Comparison of ENCODE assay signal across 9 cellular contexts in genomic region chr11:1761857-1762536, GRCh38. TPM values are rescaled to one million over a fixed set of nuclear protein-coding genes. Genes with fewer than 3 reads are reported as not detected.
DNase-seq lines count a peak whose midpoint lies in the region; ATAC-seq, FAIRE-seq and TF ChIP-seq lines count a peak whose summit lies in the region.
"Had no signal": no experiment of that assay in that cellular context is flagged by ENCODE, and none has a peak within 500 bp of the region (broad histone marks: within the 10 kb centered on the region; RNA-seq: fewer than 3 reads in every experiment).

No MANE protein-coding gene starts in this region.

- no peak overlapping the region for H2BK20ac ChIP-seq in IMR-90 (ENCODE audit: low read depth, low read length)

- H3K9me1 ChIP-seq in IMR-90 (ENCODE audit: insufficient read depth, low read length) (no peaks in the 10 kb centered on the region; the same call in 1 of the 2 replicates), K562 (ENCODE audit: control insufficient read depth, insufficient read depth, low read length) (peaks cover 7% of the 10 kb centered on the region)

- H3K4me2 ChIP-seq in IMR-90 (ENCODE audit: low read depth, low read length) (peak overlapping the region; percentile 97; the same call in 1 of the 2 replicates), K562 (ENCODE audit: insufficient read depth, low read length) (peak overlapping the region; percentile 72)

- POLR2A ChIA-PET in IMR-90 (lab: Charles Lee; ENCODE audit: unreplicated experiment), result no interaction called here
- POLR2A ChIA-PET in K562 (lab: Yijun Ruan, JAX), result interaction anchor here (0.6 to 1.1 kb wide), 4 partner anchors 12 to 1206 kb away, joined by 3 to 6 read pairs (median 3); no protein-coding TSS in a partner anchor

- dilution Hi-C loops in IMR-90 (cut with HindIII; ENCODE audit: low sequenced_read_pairs, unreplicated experiment), result no loop called here

- no peak overlapping the region for H2AK5ac ChIP-seq in IMR-90 (ENCODE audit: low read depth, low read length)

- peaks cover 7% of the 10 kb centered on the region for H4K20me1 ChIP-seq in IMR-90 (ENCODE audit: insufficient read depth, low read length)
- 0 out of 2 replicates have a peak, but pooled peaks cover 4% of the 10 kb centered on the region for H4K20me1 ChIP-seq in K562 (replicated peaks; ENCODE audit: control insufficient read depth, insufficient read depth, low read length)

- CTCF ChIA-PET in IMR-90 (lab: Yijun Ruan, JAX) (no interaction called here), K562 (lab: Yijun Ruan, JAX; ENCODE audit: low intra/inter-chr PET ratio) (interaction anchor here (0.5 kb wide), 1 partner anchor 63 kb away, joined by 3 read pairs; no protein-coding TSS in a partner anchor)

- peaks cover 19% of the 10 kb centered on the region; the same call in 1 of the 2 replicates for H3K36me3 ChIP-seq in IMR-90 (ENCODE audit: control insufficient read depth, insufficient read depth, low read length)
- peaks cover 18% of the 10 kb centered on the region; the same call in 1 of the 3 replicates for H3K36me3 ChIP-seq in K562 (ENCODE audit: control insufficient read depth, insufficient read depth, low read length)
- peaks cover 2 to 17% of the 10 kb centered on the region in 2 donors for H3K36me3 ChIP-seq in kidney (ENCODE audit: control insufficient read depth in 1 of 2, insufficient read depth in 2 of 2, low read length in 2 of 2)

- DNase-seq in IMR-90 (no peak), K562 (ENCODE audit: extremely low read depth in 1 of 4, low spot score in 3 of 4) (no peak), kidney (peak; percentile 84), NCI-H82 treated with DMSO at 0.1 percent for 48 hours (lab: John Stamatoyannopoulos, UW; ENCODE audit: unreplicated experiment) (no peak), GF-D8 (lab: John Stamatoyannopoulos, UW) (no peak)
- DNase-seq in stimulated activated effector memory CD8-positive, alpha-beta T cell treated with anti-CD3 and anti-CD28 coated beads, Interleukin-12 subunit alpha, Interleukin-12 subunit beta, amount 100 ng/mL, for 72 hours (ENCODE audit: low spot score in 2 of 2), result no peak

- no peak overlapping the region for H4K8ac ChIP-seq in IMR-90 (ENCODE audit: low read depth in 2 of 2, low read length in 2 of 2)

- no peak overlapping the region for H3K18ac ChIP-seq in IMR-90 (ENCODE audit: low read depth, low read length)

- peaks cover 23% of the 10 kb centered on the region for H3K4me1 ChIP-seq in IMR-90 (ENCODE audit: control insufficient read depth, insufficient read depth, low read length)
- H3K4me1 ChIP-seq in K562 (replicated peaks in 1 of 2; ENCODE audit: control insufficient read depth in 2 of 2, insufficient read depth in 2 of 2, low read length in 2 of 2), result peaks cover 31 to 88% of the 10 kb centered on the region in 2 experiments
- H3K4me1 ChIP-seq in kidney (ENCODE audit: control insufficient read depth in 1 of 2, insufficient read depth in 1 of 2, low read depth in 1 of 2, low read length in 2 of 2), result peaks cover 31 to 62% of the 10 kb centered on the region in 2 donors

- ATAC-seq in IMR-90 (ENCODE audit: low read depth), result no peak
- ATAC-seq in K562, result no peak
- no peak for ATAC-seq in stimulated activated effector memory CD8-positive, alpha-beta T cell treated with anti-CD3 and anti-CD28 coated beads, Interleukin-12 subunit alpha, Interleukin-12 subunit beta, amount 100 ng/mL, for 72 hours
- no peak for ATAC-seq in HG03442 (IDR thresholded peaks at IDR 0.05; ENCODE audit: unreplicated experiment)
- ATAC-seq in GM19035 (IDR thresholded peaks at IDR 0.05; ENCODE audit: unreplicated experiment), result no peak

- in situ Hi-C loops in IMR-90 (cut with MboI; ENCODE audit: low sequenced_read_pairs) (no loop called here), K562 (cut with MboI) (loop anchor here (5.0 kb wide), 1 partner anchor 35 kb away; no protein-coding TSS in a partner anchor)

- BruUV-seq in IMR-90 (replicated peaks; lab: Mats Ljungman, UMichigan), result no TSS peak
- TSS peak; percentile 55 for BruUV-seq in K562 (replicated peaks; lab: Mats Ljungman, UMichigan)

- no peak overlapping the region for H3K27ac ChIP-seq in IMR-90 (ENCODE audit: insufficient read depth, low read length)
- H3K27ac ChIP-seq in K562 (ENCODE audit: extremely low read depth, low read depth, low read length), result peak overlapping the region; percentile 83; the same call in 2 of the 3 replicates
- peak overlapping the region; percentile 95 to 99 for H3K27ac ChIP-seq in kidney (ENCODE audit: low read depth in 2 of 2, low read length in 2 of 2)
- H3K27ac ChIP-seq: SK-N-MC had no signal

- peak overlapping the region; percentile 89 for H3K4me3 Mint-ChIP-seq in stimulated activated effector memory CD8-positive, alpha-beta T cell treated with anti-CD3 and anti-CD28 coated beads, Interleukin-12 subunit alpha, Interleukin-12 subunit beta, amount 100 ng/mL, for 72 hours

- peaks cover 0 to 37% of the 10 kb centered on the region in 2 experiments; a peak in 2 of 4 replicates for H3K79me1 ChIP-seq in IMR-90 (ENCODE audit: low read depth in 1 of 2, low read length in 2 of 2)

- peaks cover 25% of the 10 kb centered on the region for H3K36me3 Mint-ChIP-seq in stimulated activated effector memory CD8-positive, alpha-beta T cell treated with anti-CD3 and anti-CD28 coated beads, Interleukin-12 subunit alpha, Interleukin-12 subunit beta, amount 100 ng/mL, for 72 hours

- H3K14ac ChIP-seq in IMR-90 (replicated peaks; ENCODE audit: low read depth, low read length), result no peak overlapping the region

- H4K5ac ChIP-seq in IMR-90 (ENCODE audit: low read depth, low read length), result no peak overlapping the region

- no peak for TF ChIP-seq EP300 in K562 (IDR thresholded peaks at IDR 0.05; ENCODE audit: low read length)

- TF ChIP-seq CTCF in IMR-90 (conservative IDR thresholded peaks at IDR 0.05; ENCODE audit: low read depth, low read length) (no peak), K562 (IDR thresholded peaks at IDR 0.05 in 2 of 3, conservative IDR thresholded peaks at IDR 0.05 in 1 of 3; ENCODE audit: insufficient read depth in 2 of 3, low read depth in 1 of 3, low read length in 3 of 3) (no peak), kidney (IDR thresholded peaks at IDR 0.05; ENCODE audit: borderline replicate concordance, extremely low read depth, insufficient read depth) (no peak)

- no peak overlapping the region for H3K4ac ChIP-seq in IMR-90 (ENCODE audit: low read depth, low read length)

- H3K4me1 Mint-ChIP-seq in stimulated activated effector memory CD8-positive, alpha-beta T cell treated with anti-CD3 and anti-CD28 coated beads, Interleukin-12 subunit alpha, Interleukin-12 subunit beta, amount 100 ng/mL, for 72 hours, result peaks cover 44% of the 10 kb centered on the region

- H2AFZ ChIP-seq in IMR-90 (replicated peaks; ENCODE audit: low read length, poor library complexity) (no peak overlapping the region), K562 (ENCODE audit: low read depth, low read length) (no peak overlapping the region)

- no CpG with 5 or more reads among the region's 12 CpGs for WGBS in IMR-90 (ENCODE audit: extremely low coverage in 2 of 2, insufficient read length in 1 of 2), 2 experiments
- 65% methylated on average over 12 of the region's 12 CpGs for WGBS in K562 (ENCODE audit: insufficient coverage, low coverage, missing lambda C conversion rate)

- H3K27ac Mint-ChIP-seq in stimulated activated effector memory CD8-positive, alpha-beta T cell treated with anti-CD3 and anti-CD28 coated beads, Interleukin-12 subunit alpha, Interleukin-12 subunit beta, amount 100 ng/mL, for 72 hours, result peak overlapping the region; percentile 85

- no peak for TF ChIP-seq POLR2A in IMR-90 (IDR thresholded peaks at IDR 0.05; ENCODE audit: low read depth, low read length)
- TF ChIP-seq POLR2A in K562 (conservative IDR thresholded peaks at IDR 0.05), result no peak

- TF ChIP-seq RAD21 in IMR-90 (IDR thresholded peaks at IDR 0.05; ENCODE audit: low read length) (no peak), K562 (CRISPR knock-in tag; conservative IDR thresholded peaks at IDR 0.05 in 1 of 2, IDR thresholded peaks at IDR 0.05 in 1 of 2) (no peak)

- H2BK120ac ChIP-seq in IMR-90 (ENCODE audit: low read depth, low read length), result no peak overlapping the region

- H2BK15ac ChIP-seq in IMR-90 (ENCODE audit: low read depth, low read length), result no peak overlapping the region

- H2AK9ac ChIP-seq in IMR-90 (replicated peaks; ENCODE audit: low read depth, low read length, poor library complexity), result peak overlapping the region; percentile 70

- H3K27me3 ChIP-seq in IMR-90 (ENCODE audit: control insufficient read depth, insufficient read depth, low read length) (no peaks in the 10 kb centered on the region), K562 (ENCODE audit: control insufficient read depth in 2 of 2, insufficient read depth in 2 of 2, low read length in 2 of 2) (no peaks in the 10 kb centered on the region)

- H3K9ac ChIP-seq in IMR-90 (ENCODE audit: low read depth, low read length) (no peak overlapping the region), K562 (ENCODE audit: insufficient read depth in 1 of 2, low read depth in 2 of 2, low read length in 2 of 2) (peak overlapping the region; percentile 78 to 92; a peak in 3 of 4 replicates), kidney (ENCODE audit: low read length in 2 of 2) (peak overlapping the region; percentile 57 to 97)

- intact Hi-C loops in IMR-90 (cut with micrococcal nuclease), result loop anchor here (2.0 kb wide), 1 partner anchor 71 kb away; no protein-coding TSS in a partner anchor
- intact Hi-C loops in K562 (cut with micrococcal nuclease), result no loop called here
- intact Hi-C loops in kidney (cut with DNase I), result no loop called here

- H3K23ac ChIP-seq in IMR-90 (ENCODE audit: low read depth, low read length), result no peak overlapping the region

- H3K4me3 ChIP-seq in IMR-90 (ENCODE audit: insufficient read depth, low read depth, low read length), result no peak overlapping the region; the same call in 1 of the 2 replicates
- H3K4me3 ChIP-seq in K562, result peak overlapping the region; percentile 81; the same call in 1 of the 2 replicates
- H3K4me3 ChIP-seq in kidney (ENCODE audit: low read length in 2 of 2), result peak overlapping the region; percentile 74 to 77

- H3K79me2 ChIP-seq in K562 (ENCODE audit: control insufficient read depth, insufficient read depth, low read length), result peaks cover 17% of the 10 kb centered on the region

- no peak overlapping the region for H2BK5ac ChIP-seq in IMR-90 (ENCODE audit: low read depth, low read length, poor library complexity, severe bottlenecking)

- no peak for FAIRE-seq in K562 (lab: Jason Lieb, UNC)
- FAIRE-seq in kidney (lab: Jason Lieb, UNC), result no peak

- H4K91ac ChIP-seq in IMR-90 (ENCODE audit: insufficient read depth, low read depth, low read length), result no peak overlapping the region

- H3K9me3 ChIP-seq in IMR-90 (ENCODE audit: control insufficient read depth, insufficient read depth, low read length) (no peaks in the 10 kb centered on the region), K562 (replicated peaks; ENCODE audit: control insufficient read depth, insufficient read depth, low read depth, low read length) (no peaks in the 10 kb centered on the region), kidney (ENCODE audit: control insufficient read depth in 1 of 2, low read length in 2 of 2) (no peaks in the 10 kb centered on the region)

- H3K56ac ChIP-seq in IMR-90 (ENCODE audit: extremely low read depth, insufficient read depth, low read length), result no peak overlapping the region

- H3K9me3 Mint-ChIP-seq in stimulated activated effector memory CD8-positive, alpha-beta T cell treated with anti-CD3 and anti-CD28 coated beads, Interleukin-12 subunit alpha, Interleukin-12 subunit beta, amount 100 ng/mL, for 72 hours, result no peaks in the 10 kb centered on the region

RNA-seq across cellular contexts. Expression of gene CTSD, which starts 1.7 kb away (rescaled TPM):
- total RNA-seq in IMR-90 (2012; rRNA removed) (38.3 and 39.8 TPM in 2 replicates), K562 (2014; rRNA removed) (72.3 and 87.0 TPM in 2 replicates), K562 (2014; rRNA removed; fragmentation: Illumina TruSeq; extraction: Trizol) (10.9 and 12.3 TPM in 2 replicates), K562 (2015; rRNA removed; fragmentation: Illumina TruSeq; extraction: Trizol) (40.9 and 42.3 TPM in 2 replicates), K562 (2021) (112 and 116 TPM in 2 replicates), kidney (2,183 TPM)
- polyA plus RNA-seq in IMR-90 (2012; rRNA removed) (151 and 166 TPM in 2 replicates), K562 (2011; rRNA removed) (21.7 and 37.1 TPM in 2 replicates), K562 (2014; fragmentation: Illumina TruSeq; extraction: Trizol) (66.8 and 111 TPM in 2 replicates), K562 (2014; fragmentation: Nextera tagmentation; extraction: Ambion mirVana) (1 to 10 TPM; 1.0 to 3.7 TPM), K562 (2014; rRNA removed) (40.5 and 46.8 TPM in 2 replicates), kidney (ENCODE audit: insufficient read depth, low read depth, low replicate concordance) (2,764 TPM)
- 140 and 321 TPM in 2 replicates for polyA plus RNA-seq in IMR-90 (2012; cell fraction: cytosol; rRNA removed)
- 89.3 and 187 TPM in 2 replicates for polyA plus RNA-seq in IMR-90 (2012; cell fraction: nucleus; rRNA removed; ENCODE audit: low replicate concordance)
- 15.6 and 81.0 TPM in 2 replicates for total RNA-seq in K562 (2011; cell fraction: chromatin; rRNA removed; ENCODE audit: low replicate concordance)
- total RNA-seq in K562 (2011; cell fraction: nucleolus; rRNA removed), result 131 and 132 TPM in 2 replicates
- 68.3 and 83.1 TPM in 2 replicates for total RNA-seq in K562 (2011; cell fraction: nucleoplasm; rRNA removed)
- polyA plus RNA-seq in K562 (2011; cell fraction: cytosol; rRNA removed), result 39.6 and 74.7 TPM in 2 replicates
- 22.7 and 35.2 TPM in 2 replicates for polyA plus RNA-seq in K562 (2011; cell fraction: nucleus; rRNA removed)
- 84.2 and 325 TPM in 2 replicates for polyA plus RNA-seq in K562 (2012)
- 12.8 and 17.9 TPM in 2 replicates for polyA minus RNA-seq in K562 (2011; rRNA and poly(A)+ RNA removed)
- 46.3 and 49.3 TPM in 2 replicates for polyA minus RNA-seq in K562 (2011; cell fraction: cytosol; rRNA and poly(A)+ RNA removed)
- polyA minus RNA-seq in K562 (2011; cell fraction: nucleus; rRNA and poly(A)+ RNA removed), result 10.1 and 11.1 TPM in 2 replicates

RNA-seq across cellular contexts. Expression of gene IFITM10, which starts 11.6 kb away (rescaled TPM):
- total RNA-seq in IMR-90 (2012; rRNA removed) (under 0.01 and 0.18 TPM in 2 replicates), K562 (2014; rRNA removed) (0.09 TPM in 1 of 2 replicates, not detected in the other), K562 (2014; rRNA removed; fragmentation: Illumina TruSeq; extraction: Trizol) (not detected in 2 replicates), K562 (2015; rRNA removed; fragmentation: Illumina TruSeq; extraction: Trizol) (not detected in 2 replicates), K562 (2021) (0.13 TPM in 1 of 2 replicates, not detected in the other), kidney (6.4 TPM)
- polyA plus RNA-seq in IMR-90 (2012; rRNA removed) (0.15 and 0.59 TPM in 2 replicates), K562 (2011; rRNA removed) (not detected in 2 replicates), K562 (2014; fragmentation: Illumina TruSeq; extraction: Trizol) (not detected in 2 replicates), K562 (2014; fragmentation: Nextera tagmentation; extraction: Ambion mirVana) (not detected), K562 (2014; rRNA removed) (0.08 TPM in 1 of 2 replicates, not detected in the other), kidney (ENCODE audit: insufficient read depth, low read depth, low replicate concordance) (2.3 TPM)
- polyA plus RNA-seq in IMR-90 (2012; cell fraction: cytosol; rRNA removed), result 0.08 and 0.32 TPM in 2 replicates
- polyA plus RNA-seq in IMR-90 (2012; cell fraction: nucleus; rRNA removed; ENCODE audit: low replicate concordance), result 0.68 and 1.2 TPM in 2 replicates
- total RNA-seq in K562 (2011; cell fraction: chromatin; rRNA removed; ENCODE audit: low replicate concordance), result 0.21 and 0.23 TPM in 2 replicates
- 0.26 and 0.33 TPM in 2 replicates for total RNA-seq in K562 (2011; cell fraction: nucleolus; rRNA removed)
- total RNA-seq in K562 (2011; cell fraction: nucleoplasm; rRNA removed), result 0.37 TPM in 1 of 2 replicates, not detected in the other
- polyA plus RNA-seq in K562 (2011; cell fraction: cytosol; rRNA removed), result not detected in 2 replicates
- polyA plus RNA-seq in K562 (2011; cell fraction: nucleus; rRNA removed), result 0.16 TPM in 1 of 2 replicates, not detected in the other
- polyA plus RNA-seq in K562 (2012), result 0.09 and 0.15 TPM in 2 replicates
- polyA minus RNA-seq in K562 (2011; rRNA and poly(A)+ RNA removed), result not detected in 2 replicates
- polyA minus RNA-seq in K562 (2011; cell fraction: cytosol; rRNA and poly(A)+ RNA removed), result not detected in 2 replicates
- not detected in 2 replicates for polyA minus RNA-seq in K562 (2011; cell fraction: nucleus; rRNA and poly(A)+ RNA removed)

Comparison
In these comparisons a context has a peak if more than half of its experiments do, and no peak if none do; other contexts are left out.
1. RNA of gene CTSD, which starts 1.7 kb away (total RNA-seq): 2,183 TPM in kidney (single experiment); 10.9 to 132 TPM in K562 and 38.3 to 39.8 TPM in IMR-90; every median in the first group is over 10 times any median in the second.